Comparison of ENCODE assay signal across 28 cellular contexts in the genomic region with DNA sequence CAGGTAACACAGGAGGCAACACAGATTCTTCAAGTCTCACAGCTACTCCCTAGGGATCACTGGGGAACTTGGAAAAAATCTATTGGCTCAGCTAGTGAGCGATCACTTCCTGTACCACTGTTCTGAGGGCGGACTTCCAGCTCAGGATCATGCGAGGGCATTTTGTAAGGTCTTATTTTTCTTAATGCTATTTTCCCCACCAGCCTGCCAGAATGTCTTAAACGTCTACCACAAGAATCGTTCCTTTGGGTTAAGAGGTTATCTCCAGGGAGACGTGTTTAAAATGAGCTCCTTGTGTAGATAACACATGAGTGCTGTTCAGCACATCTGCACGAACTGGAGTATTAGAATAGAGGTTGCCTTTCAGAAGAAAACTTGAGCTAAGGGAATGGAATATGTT.
A peak's percentile ranks its signal among the peaks of the same experiment; 100 is the strongest.
DNase-seq lines count a peak whose midpoint lies in the region; ATAC-seq and TF ChIP-seq lines count a peak whose summit lies in the region.
"Had no signal": no experiment of that assay in that cellular context is flagged by ENCODE, and none has a peak within 500 bp of the region (broad histone marks: within the 10 kb centered on the region; RNA-seq: fewer than 3 reads in every experiment).

No MANE protein-coding gene starts in this region.

- H3K9me1 ChIP-seq in IMR-90 (ENCODE audit: insufficient read depth, low read length) = no peaks in the 10 kb centered on the region

- H2BK5ac ChIP-seq in IMR-90 (ENCODE audit: low read depth, low read length, poor library complexity, severe bottlenecking) = no peak overlapping the region

- no peak overlapping the region for H3K23ac ChIP-seq in IMR-90 (ENCODE audit: low read depth, low read length)

- H4K8ac ChIP-seq in IMR-90 (ENCODE audit: low read depth in 2 of 2, low read length in 2 of 2) = no peak overlapping the region

- H3K9me3 ChIP-seq in IMR-90 (ENCODE audit: control insufficient read depth, insufficient read depth, low read length) (no peaks in the 10 kb centered on the region), adipocyte (ENCODE audit: control insufficient read depth, low read length) (peaks cover 3% of the 10 kb centered on the region), neuron (ENCODE audit: low read length) (peaks cover 5% of the 10 kb centered on the region)
- H3K9me3 ChIP-seq: BLaER1, psoas muscle, upper lobe of left lung had no signal

- TF ChIP-seq RAD21 in IMR-90 (IDR thresholded peaks at IDR 0.05; ENCODE audit: low read length) = no peak

- no peak overlapping the region for H3K56ac ChIP-seq in IMR-90 (ENCODE audit: extremely low read depth, insufficient read depth, low read length)

- H3K4ac ChIP-seq in IMR-90 (ENCODE audit: low read depth, low read length) = no peak overlapping the region

- no peak overlapping the region for H3K18ac ChIP-seq in IMR-90 (ENCODE audit: low read depth, low read length)

- DNase-seq in IMR-90 (peak; percentile 2), adipocyte (ENCODE audit: low read depth) (no peak), fibroblast of peridontal ligament (ENCODE audit: extremely low read depth) (peak; percentile 15), DMS53 treated with DMSO at 0.1 percent for 48 hours (lab: John Stamatoyannopoulos, UW; ENCODE audit: unreplicated experiment) (no peak)
- DNase-seq: activated CD4-positive, CD25-positive, alpha-beta regulatory T cell; activated gamma-delta T cell; activated T-cell treated with anti-CD3 and anti-CD28 coated beads, Interleukin-2, amount 50 U/mL, for 24 hours; cerebellar nuclear complex; islet precursor cell; Kasumi-1; left ventricle myocardium superior; NCI-H2107; NCI-H524; NK-92 treated with Interleukin-12 subunit alpha and Interleukin-12 subunit beta, amount 100 ng/mL, for 24 hours; nucleus accumbens; PC-3; psoas muscle; stimulated activated CD4-positive, alpha-beta T cell treated with anti-CD3 and anti-CD28 coated beads, Interleukin-15, amount 100 ng/mL, for 24 hours; upper lobe of left lung had no signal

- ATAC-seq in IMR-90 (ENCODE audit: low read depth) = no peak
- ATAC-seq in GM18870 (IDR thresholded peaks at IDR 0.05; ENCODE audit: unreplicated experiment) = no peak
- ATAC-seq in HG02571 (IDR thresholded peaks at IDR 0.05; ENCODE audit: unreplicated experiment) = no peak
- no peak for ATAC-seq in GM18505 (IDR thresholded peaks at IDR 0.05; ENCODE audit: unreplicated experiment)
- ATAC-seq: HCT116; HepG2; left ventricle myocardium superior; PC-3; psoas muscle; SK-N-SH treated with all-trans-retinoic acid at 6 μM for 48 hours; stimulated activated effector memory CD8-positive, alpha-beta T cell treated with anti-CD3 and anti-CD28 coated beads, Interleukin-12 subunit alpha, Interleukin-12 subunit beta, amount 100 ng/mL, for 72 hours had no signal

- no peak overlapping the region for H2BK15ac ChIP-seq in IMR-90 (ENCODE audit: low read depth, low read length)

- no TSS peak for BruUV-seq in IMR-90 (replicated peaks; lab: Mats Ljungman, UMichigan)

- H4K5ac ChIP-seq in IMR-90 (ENCODE audit: low read depth, low read length) = no peak overlapping the region

- H2AK5ac ChIP-seq in IMR-90 (ENCODE audit: low read depth, low read length) = no peak overlapping the region

- no peak overlapping the region for H3K4me2 ChIP-seq in IMR-90 (ENCODE audit: low read depth, low read length)
- H3K4me2 ChIP-seq: BLaER1 had no signal

- dilution Hi-C loops in IMR-90 (cut with HindIII; ENCODE audit: low sequenced_read_pairs, unreplicated experiment) = no loop called here

- intact Hi-C loops in IMR-90 (cut with micrococcal nuclease) = no loop called here

- TF ChIP-seq CTCF in IMR-90 (conservative IDR thresholded peaks at IDR 0.05; ENCODE audit: low read depth, low read length) = no peak

- TF ChIP-seq POLR2A in IMR-90 (IDR thresholded peaks at IDR 0.05; ENCODE audit: low read depth, low read length) = no peak
- TF ChIP-seq POLR2A in GM18505 (IDR thresholded peaks at IDR 0.05; ENCODE audit: borderline replicate concordance, extremely low read depth, insufficient read depth, insufficient read length) = no peak

- H4K91ac ChIP-seq in IMR-90 (ENCODE audit: insufficient read depth, low read depth, low read length) = no peak overlapping the region

- no peak overlapping the region for H2AK9ac ChIP-seq in IMR-90 (replicated peaks; ENCODE audit: low read depth, low read length, poor library complexity)

- no peak overlapping the region for H2BK20ac ChIP-seq in IMR-90 (ENCODE audit: low read depth, low read length)

- H3K79me1 ChIP-seq in IMR-90 (ENCODE audit: low read depth in 1 of 2, low read length in 2 of 2) = no peaks in the 10 kb centered on the region

- no peak overlapping the region for H3K14ac ChIP-seq in IMR-90 (replicated peaks; ENCODE audit: low read depth, low read length)

- no peaks in the 10 kb centered on the region for H4K20me1 ChIP-seq in IMR-90 (ENCODE audit: insufficient read depth, low read length)
- H4K20me1 ChIP-seq: BLaER1 had no signal

- H3K27ac ChIP-seq in IMR-90 (ENCODE audit: insufficient read depth, low read length) = no peak overlapping the region
- H3K27ac ChIP-seq: BLaER1, psoas muscle had no signal

- no peak overlapping the region for H2BK120ac ChIP-seq in IMR-90 (ENCODE audit: low read depth, low read length)

- H3K4me1 ChIP-seq in IMR-90 (ENCODE audit: control insufficient read depth, insufficient read depth, low read length) (no peaks in the 10 kb centered on the region), adipocyte (ENCODE audit: control insufficient read depth, insufficient read depth, low read length) (peaks cover 4% of the 10 kb centered on the region), neuron (ENCODE audit: insufficient read depth, low read length) (peaks cover 5% of the 10 kb centered on the region)
- H3K4me1 ChIP-seq: BLaER1, psoas muscle, upper lobe of left lung had no signal

- no peaks in the 10 kb centered on the region for H3K36me3 ChIP-seq in IMR-90 (ENCODE audit: control insufficient read depth, insufficient read depth, low read length)
- H3K36me3 ChIP-seq in adipocyte (ENCODE audit: control insufficient read depth, insufficient read depth, low read length, severe bottlenecking) = no peaks in the 10 kb centered on the region
- H3K36me3 ChIP-seq in neuron (ENCODE audit: insufficient read depth, low read length) = no peaks in the 10 kb centered on the region
- H3K36me3 ChIP-seq: BLaER1, upper lobe of left lung had no signal

- POLR2A ChIA-PET in IMR-90 (lab: Charles Lee; ENCODE audit: unreplicated experiment) = no interaction called here

- H3K27me3 ChIP-seq in IMR-90 (ENCODE audit: control insufficient read depth, insufficient read depth, low read length) (no peaks in the 10 kb centered on the region), adipocyte (replicated peaks; ENCODE audit: control insufficient read depth, insufficient read depth, low read length) (no peaks in the 10 kb centered on the region), neuron (ENCODE audit: insufficient read depth, low read length) (no peaks in the 10 kb centered on the region)
- H3K27me3 ChIP-seq: BLaER1, upper lobe of left lung had no signal

- H3K4me3 ChIP-seq in IMR-90 (ENCODE audit: insufficient read depth, low read depth, low read length) = no peak overlapping the region
- peak overlapping the region; percentile 4 for H3K4me3 ChIP-seq in adipocyte (ENCODE audit: low read length)
- H3K4me3 ChIP-seq in neuron (ENCODE audit: low read length) = peak overlapping the region; percentile 35
- H3K4me3 ChIP-seq: BLaER1, psoas muscle, upper lobe of left lung had no signal

- in situ Hi-C loops in IMR-90 (cut with MboI; ENCODE audit: low sequenced_read_pairs) = no loop called here

- CTCF ChIA-PET in IMR-90 (lab: Yijun Ruan, JAX) = interaction anchor here (1.2 kb wide), 1 partner anchor 14 kb away, joined by 3 read pairs; no protein-coding TSS in a partner anchor

- H2AFZ ChIP-seq in IMR-90 (replicated peaks; ENCODE audit: low read length, poor library complexity) (no peak overlapping the region), neuron (ENCODE audit: low read depth, low read length) (peak overlapping the region; percentile 62)

- H3K9ac ChIP-seq in IMR-90 (ENCODE audit: low read depth, low read length) (no peak overlapping the region), adipocyte (ENCODE audit: low read length) (no peak overlapping the region)
- H3K9ac ChIP-seq: BLaER1 had no signal

- no CpG with 5 or more reads among the region's 7 CpGs for WGBS in IMR-90 (ENCODE audit: extremely low coverage in 2 of 2, insufficient read length in 1 of 2), 2 experiments

TF ChIP-seq in IMR-90, 13 proteins besides CTCF, POLR2A, EP300 and RAD21:
- TF ChIP-seq MAFK (IDR thresholded peaks at IDR 0.05; ENCODE audit: low read depth, low read length) (no peak), MXI1 (IDR thresholded peaks at IDR 0.05; ENCODE audit: borderline replicate concordance, low read depth, low read length) (no peak), CEBPB (IDR thresholded peaks at IDR 0.05; ENCODE audit: low read depth, low read length) (no peak), BHLHE40 (IDR thresholded peaks at IDR 0.05; ENCODE audit: low read depth, low read length) (no peak), MAZ (IDR thresholded peaks at IDR 0.05; ENCODE audit: borderline replicate concordance, low read depth, low read length) (no peak)

Comparison
In these comparisons a context has a peak if more than half of its experiments do, and no peak if none do; other contexts are left out.
1. DNase-seq: peak in IMR-90 (single experiment) and fibroblast of peridontal ligament (single experiment); none in adipocyte (single experiment) and DMS53 treated with DMSO at 0.1 percent for 48 hours (single experiment).